In the genomic region with DNA sequence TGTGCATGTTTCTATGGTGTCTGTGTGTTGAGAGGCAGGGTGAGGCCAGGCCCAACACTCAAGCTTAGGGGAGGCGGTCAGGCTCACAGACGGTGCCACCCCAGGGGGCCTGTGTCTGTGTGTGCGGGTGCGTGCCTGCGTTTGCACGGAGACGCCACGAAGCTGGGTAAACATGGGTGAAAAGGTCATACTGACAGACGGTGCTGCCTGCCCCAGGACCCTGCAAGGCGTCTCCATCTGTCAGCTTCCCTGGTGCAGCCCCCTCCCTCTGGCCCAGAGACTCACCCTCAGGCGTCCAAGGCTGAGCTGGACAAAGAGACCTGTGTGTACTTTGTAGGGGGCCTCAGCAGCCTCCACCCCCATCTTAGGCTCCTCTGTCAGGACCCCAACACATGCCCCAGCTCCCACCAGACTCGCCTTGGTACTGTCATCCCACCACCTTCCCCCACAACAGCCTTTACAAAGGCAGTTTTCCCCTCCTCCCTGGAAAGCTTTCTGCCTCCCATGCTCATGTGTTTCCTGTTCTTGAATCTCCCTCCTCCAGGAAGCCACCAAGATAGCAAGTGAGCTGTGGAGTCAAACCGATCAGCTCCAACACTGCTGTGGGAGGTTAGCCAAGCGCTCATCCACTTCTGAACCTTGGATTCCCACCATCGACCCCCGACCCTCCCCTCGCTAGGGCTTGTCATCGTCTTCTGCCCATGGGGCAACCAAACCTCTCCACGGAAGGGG, we compare ENCODE assay signal across 8 cellular contexts. TPM values are rescaled to one million over a fixed set of nuclear protein-coding genes. Genes with fewer than 3 reads are reported as not detected.
DNase-seq lines count a peak whose midpoint lies in the region; ATAC-seq lines count a peak whose summit lies in the region.

No MANE protein-coding gene starts in this region.

- H3K9ac ChIP-seq in ES-I3 (ENCODE audit: low read depth, low read length): peak overlapping the region; percentile 31; the same call in 1 of the 2 replicates
- H3K9ac ChIP-seq in mesenchymal stem cell (ENCODE audit: low read length): no peak overlapping the region

- H3K9me3 ChIP-seq in ES-I3 (ENCODE audit: control insufficient read depth, insufficient read depth, low read length) (no peaks in the 10 kb centered on the region), mesenchymal stem cell (ENCODE audit: control insufficient read depth, low read length) (no peaks in the 10 kb centered on the region)

- H3K79me1 ChIP-seq in mesenchymal stem cell (replicated peaks; ENCODE audit: low read length, poor library complexity, severe bottlenecking): peaks cover 12% of the 10 kb centered on the region

- no peak overlapping the region for H3K27ac Mint-ChIP-seq in activated naive CD8-positive, alpha-beta T cell treated with anti-CD3 and anti-CD28 coated beads, Interleukin-2, amount 50 U/mL, for 24 hours

- no peaks in the 10 kb centered on the region for H3K27me3 ChIP-seq in ACC112 (ENCODE audit: insufficient read depth, low read length)
- H3K27me3 ChIP-seq in mesenchymal stem cell (ENCODE audit: control insufficient read depth in 1 of 2, insufficient read depth in 1 of 2, low read length in 2 of 2): peaks cover 0 to 3% of the 10 kb centered on the region in 2 experiments

- H3K79me2 ChIP-seq in ACC112 (ENCODE audit: control insufficient read depth, insufficient read depth, low read length, unreplicated experiment): no peaks in the 10 kb centered on the region

- no peak overlapping the region for H3K4me2 ChIP-seq in mesenchymal stem cell (ENCODE audit: low read length, poor library complexity, severe bottlenecking)

- H2BK5ac ChIP-seq in mesenchymal stem cell (ENCODE audit: low read depth, low read length, poor library complexity, severe bottlenecking): no peak overlapping the region

- WGBS in mesenchymal stem cell: 62% methylated on average over 19 of the region's 19 CpGs

- H2BK120ac ChIP-seq in mesenchymal stem cell (ENCODE audit: low read depth, low read length): no peak overlapping the region

- no peaks in the 10 kb centered on the region for H3K9me3 Mint-ChIP-seq in activated naive CD8-positive, alpha-beta T cell treated with anti-CD3 and anti-CD28 coated beads, Interleukin-2, amount 50 U/mL, for 24 hours

- H3K36me3 Mint-ChIP-seq in activated naive CD8-positive, alpha-beta T cell treated with anti-CD3 and anti-CD28 coated beads, Interleukin-2, amount 50 U/mL, for 24 hours (ENCODE audit: low read depth): no peaks in the 10 kb centered on the region

- no peak overlapping the region for H2AK5ac ChIP-seq in mesenchymal stem cell (ENCODE audit: low read length, severe bottlenecking)

- H2BK15ac ChIP-seq in mesenchymal stem cell (ENCODE audit: low read depth, poor library complexity, severe bottlenecking): no peak overlapping the region

- H3K18ac ChIP-seq in mesenchymal stem cell (ENCODE audit: low read depth in 1 of 2, low read length in 2 of 2): peak overlapping the region; percentile 19 to 44

- H3K27ac ChIP-seq in ACC112 (ENCODE audit: low read depth, low read length) (no peak overlapping the region), mesenchymal stem cell (ENCODE audit: low read length, poor library complexity, severe bottlenecking) (no peak overlapping the region)

- peak overlapping the region in 1 of 2 experiments; percentile 40 for H2BK12ac ChIP-seq in mesenchymal stem cell (ENCODE audit: low read length in 2 of 2)

- peak overlapping the region; percentile 43 for H4K91ac ChIP-seq in mesenchymal stem cell (ENCODE audit: low read length)

- peaks cover 12% of the 10 kb centered on the region for H3K4me1 ChIP-seq in ACC112 (ENCODE audit: control insufficient read depth, insufficient read depth, low read length, unreplicated experiment)
- peaks cover 21% of the 10 kb centered on the region for H3K4me1 ChIP-seq in ES-I3 (ENCODE audit: insufficient read depth, low read length)
- H3K4me1 ChIP-seq in mesenchymal stem cell (ENCODE audit: control insufficient read depth, insufficient read depth, low read depth, low read length): peaks cover 24% of the 10 kb centered on the region

- H3K14ac ChIP-seq in mesenchymal stem cell (ENCODE audit: low read length in 2 of 2): peak overlapping the region in 1 of 2 experiments; percentile 66

- H2AFZ ChIP-seq in ACC112 (ENCODE audit: low read length, unreplicated experiment) (peak overlapping the region; percentile 23), mesenchymal stem cell (ENCODE audit: low read depth, low read length) (no peak overlapping the region)

- H3K36me3 ChIP-seq in ACC112 (ENCODE audit: insufficient read depth, low read length): no peaks in the 10 kb centered on the region
- H3K36me3 ChIP-seq in ES-I3 (ENCODE audit: insufficient read depth, low read length): no peaks in the 10 kb centered on the region
- peaks cover 0 to 32% of the 10 kb centered on the region in 2 experiments for H3K36me3 ChIP-seq in mesenchymal stem cell (ENCODE audit: control insufficient read depth in 1 of 2, insufficient read depth in 2 of 2, low read depth in 1 of 2, low read length in 2 of 2)

- no peak for DNase-seq in activated naive CD8-positive, alpha-beta T cell treated with anti-CD3 and anti-CD28 coated beads, Interleukin-2, amount 50 U/mL, for 24 hours
- DNase-seq in mesenchymal stem cell: no peak

- H3K27me3 Mint-ChIP-seq in activated naive CD8-positive, alpha-beta T cell treated with anti-CD3 and anti-CD28 coated beads, Interleukin-2, amount 50 U/mL, for 24 hours: peaks cover 16% of the 10 kb centered on the region

- H3K23ac ChIP-seq in mesenchymal stem cell (ENCODE audit: low read length in 2 of 2): no peak overlapping the region

- H3K4me3 ChIP-seq in ACC112 (ENCODE audit: low read depth, low read length): peak overlapping the region; percentile 81; the same call in 1 of the 2 replicates
- peak overlapping the region in 1 of 2 experiments; percentile 85 for H3K4me3 ChIP-seq in mesenchymal stem cell (ENCODE audit: insufficient read depth in 1 of 2, low read depth in 1 of 2, low read length in 2 of 2)

- peak overlapping the region; percentile 52 for H4K8ac ChIP-seq in mesenchymal stem cell (ENCODE audit: low read length)

- peak overlapping the region; percentile 49 for H3K4me3 Mint-ChIP-seq in activated naive CD8-positive, alpha-beta T cell treated with anti-CD3 and anti-CD28 coated beads, Interleukin-2, amount 50 U/mL, for 24 hours

- no peak for ATAC-seq in activated naive CD8-positive, alpha-beta T cell treated with anti-CD3 and anti-CD28 coated beads, Interleukin-2, amount 50 U/mL, for 24 hours
- no peak for ATAC-seq in GM19395 (IDR thresholded peaks at IDR 0.05; ENCODE audit: unreplicated experiment)
- ATAC-seq in HG03521 (IDR thresholded peaks at IDR 0.05; ENCODE audit: unreplicated experiment): no peak
- ATAC-seq in GM18873 (IDR thresholded peaks at IDR 0.05; ENCODE audit: low FRiP score, unreplicated experiment): no peak
- no peak for ATAC-seq in HG03457 (IDR thresholded peaks at IDR 0.05; ENCODE audit: unreplicated experiment)

- H3K4ac ChIP-seq in mesenchymal stem cell (ENCODE audit: low read depth in 1 of 2, low read length in 2 of 2): peak overlapping the region in 1 of 2 experiments; percentile 29

- H3K4me1 Mint-ChIP-seq in activated naive CD8-positive, alpha-beta T cell treated with anti-CD3 and anti-CD28 coated beads, Interleukin-2, amount 50 U/mL, for 24 hours: peaks cover 4% of the 10 kb centered on the region

RNA-seq across cellular contexts. Expression of a gene that starts 34.1 kb away (rescaled TPM):
- polyA plus RNA-seq in mesenchymal stem cell (2013, experiment 1 of 2): 51.3 TPM
- 51.0 TPM for polyA plus RNA-seq in mesenchymal stem cell (2013, experiment 2 of 2)
